ENCODE assay signal across 21 cellular contexts in the genomic region with DNA sequence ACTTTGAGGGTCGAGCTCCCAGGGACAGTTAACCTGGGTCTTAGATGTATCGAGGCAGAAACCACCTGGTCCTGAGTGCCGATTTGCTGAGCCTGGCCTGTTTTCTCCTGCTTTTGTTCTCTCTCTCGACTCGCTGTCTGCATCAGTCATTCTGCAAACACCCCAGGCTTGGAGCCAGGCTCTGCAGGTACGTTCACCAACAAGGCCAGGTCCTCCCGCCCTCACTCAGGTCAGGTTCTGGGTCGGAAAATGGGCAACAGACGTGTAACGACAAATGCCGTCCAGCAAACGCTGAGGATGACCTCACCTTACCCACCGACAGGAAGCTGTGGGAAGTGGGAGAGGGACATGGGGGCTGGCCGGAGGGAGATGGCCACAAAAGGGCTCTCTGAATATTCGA.
"Had no signal": no experiment of that assay in that cellular context is flagged by ENCODE, and none has a peak within 500 bp of the region (broad histone marks: within the 10 kb centered on the region; RNA-seq: fewer than 3 reads in every experiment).

No MANE protein-coding gene starts in this region.

- H3K27ac ChIP-seq: cardiac muscle cell, dorsolateral prefrontal cortex, heart left ventricle, ovary, psoas muscle, suprapubic skin, thyroid gland, upper lobe of left lung had no signal

- H3K27ac Mint-ChIP-seq: stimulated activated effector memory CD8-positive, alpha-beta T cell treated with anti-CD3 and anti-CD28 coated beads, Interleukin-12 subunit alpha, Interleukin-12 subunit beta, amount 100 ng/mL, for 72 hours had no signal

- H3K36me3 Mint-ChIP-seq: naive thymus-derived CD8-positive, alpha-beta T cell; stimulated activated effector memory CD8-positive, alpha-beta T cell treated with anti-CD3 and anti-CD28 coated beads, Interleukin-12 subunit alpha, Interleukin-12 subunit beta, amount 100 ng/mL, for 72 hours had no signal

- H3K9me3 ChIP-seq: heart left ventricle, mucosa of descending colon, ovary, psoas muscle, suprapubic skin, thyroid gland, upper lobe of left lung had no signal

- H3K4me3 ChIP-seq: cardiac muscle cell, dorsolateral prefrontal cortex, heart left ventricle, mucosa of descending colon, ovary, psoas muscle, suprapubic skin, thyroid gland, upper lobe of left lung had no signal

- FAIRE-seq: frontal cortex, small intestine had no signal

- H3K36me3 ChIP-seq: cardiac muscle cell, heart left ventricle, ovary, suprapubic skin, thyroid gland, upper lobe of left lung had no signal

- ATAC-seq: mucosa of descending colon; naive thymus-derived CD8-positive, alpha-beta T cell; stimulated activated effector memory CD8-positive, alpha-beta T cell treated with anti-CD3 and anti-CD28 coated beads, Interleukin-12 subunit alpha, Interleukin-12 subunit beta, amount 100 ng/mL, for 72 hours; stimulated activated naive CD8-positive, alpha-beta T cell treated with anti-CD3 and anti-CD28 coated beads, Interleukin-15, Interleukin-2, amounts not matched to agents 100 U/mL and 50 U/mL, for 24 hours had no signal

- H3K9me3 Mint-ChIP-seq: stimulated activated effector memory CD8-positive, alpha-beta T cell treated with anti-CD3 and anti-CD28 coated beads, Interleukin-12 subunit alpha, Interleukin-12 subunit beta, amount 100 ng/mL, for 72 hours had no signal

- H3K4me3 Mint-ChIP-seq: naive thymus-derived CD8-positive, alpha-beta T cell; stimulated activated effector memory CD8-positive, alpha-beta T cell treated with anti-CD3 and anti-CD28 coated beads, Interleukin-12 subunit alpha, Interleukin-12 subunit beta, amount 100 ng/mL, for 72 hours had no signal

- H3K4me1 ChIP-seq: psoas muscle, suprapubic skin had no signal

- DNase-seq: cortex of kidney; effector CD8-positive, alpha-beta T cell; heart left ventricle; hippocampal formation; kidney glomerular epithelial cell; mucosa of descending colon; ovary; psoas muscle; retina; small intestine; stimulated activated CD4-positive, alpha-beta T cell treated with anti-CD3 and anti-CD28 coated beads, Interleukin-4, amount 100 ng/mL, for 1 hour; stimulated activated CD8-positive, alpha-beta memory T cell treated with anti-CD3 and anti-CD28 coated beads, Interleukin-4, amount 100 ng/mL, for 48 hours; stimulated activated naive CD8-positive, alpha-beta T cell treated with anti-CD3 and anti-CD28 coated beads, Interleukin-15, Interleukin-2, amounts not matched to agents 100 U/mL and 50 U/mL, for 24 hours; upper lobe of left lung had no signal

- H3K4me1 Mint-ChIP-seq: stimulated activated effector memory CD8-positive, alpha-beta T cell treated with anti-CD3 and anti-CD28 coated beads, Interleukin-12 subunit alpha, Interleukin-12 subunit beta, amount 100 ng/mL, for 72 hours had no signal

- H3K27me3 ChIP-seq: dorsolateral prefrontal cortex, heart left ventricle, ovary, thyroid gland, upper lobe of left lung had no signal
